8 cellular contexts compared by ENCODE assay signal in the genomic region with DNA sequence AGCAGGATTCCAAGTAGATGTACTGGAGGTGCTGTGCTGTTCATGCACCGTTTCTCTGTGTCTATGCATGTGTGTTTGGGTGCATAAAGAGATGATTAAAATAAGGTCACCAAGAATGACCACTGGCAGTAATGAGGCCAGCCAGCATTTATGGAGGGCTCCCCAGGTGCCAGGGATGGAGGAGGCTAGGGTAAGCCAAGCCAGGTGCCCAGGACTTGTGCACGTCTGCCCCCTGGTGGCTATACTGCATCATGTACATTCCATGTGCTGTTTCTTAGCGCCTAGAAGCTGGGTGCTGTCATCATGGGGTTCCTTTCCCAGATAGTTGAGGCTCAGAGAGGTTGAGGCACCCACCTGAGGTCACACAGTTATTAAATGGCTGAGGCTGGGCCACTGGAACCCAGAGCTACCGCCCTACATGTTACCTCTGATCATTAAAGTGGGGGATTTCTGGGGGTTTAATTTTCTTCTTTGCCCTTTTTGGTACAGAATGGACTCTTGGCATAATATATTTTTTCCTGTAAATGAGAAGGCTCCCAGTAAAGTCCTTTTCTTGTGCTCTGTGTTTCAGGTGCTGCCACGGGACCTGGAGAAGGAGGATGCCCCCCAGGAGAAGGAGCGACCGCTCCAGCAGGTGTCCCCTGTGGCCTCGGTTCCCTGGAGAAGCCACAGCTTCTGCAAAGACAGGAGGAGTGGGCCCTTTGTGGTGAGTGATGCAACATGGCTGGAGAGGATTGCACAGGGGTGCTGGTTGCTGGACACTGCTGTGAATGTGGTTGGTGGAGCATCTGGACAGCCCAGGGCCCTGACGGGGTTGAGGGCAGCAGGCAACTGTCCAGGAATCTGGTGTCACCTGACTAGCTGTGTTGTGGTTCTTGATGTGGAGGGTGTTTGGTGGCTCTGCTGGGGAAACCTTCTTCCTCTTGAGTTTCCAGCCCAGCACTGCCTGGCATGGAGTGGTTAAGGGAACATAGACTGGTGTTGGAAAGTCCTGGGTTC.
DNase-seq lines count a peak whose midpoint lies in the region; ATAC-seq lines count a peak whose summit lies in the region.

No MANE protein-coding gene starts in this region.

- no peaks in the 10 kb centered on the region for H3K9me3 Mint-ChIP-seq in central memory CD8-positive, alpha-beta T cell

- peaks cover 4% of the 10 kb centered on the region for H3K36me3 Mint-ChIP-seq in central memory CD8-positive, alpha-beta T cell (ENCODE audit: insufficient read depth)

- peaks cover 9% of the 10 kb centered on the region for H3K4me1 Mint-ChIP-seq in central memory CD8-positive, alpha-beta T cell

- no peak overlapping the region for H3K4me3 Mint-ChIP-seq in central memory CD8-positive, alpha-beta T cell

- DNase-seq in NCI-H82 (lab: John Stamatoyannopoulos, UW) (peak; percentile 79), NCI-H82 treated with DMSO at 0.1 percent for 48 hours (lab: John Stamatoyannopoulos, UW; ENCODE audit: unreplicated experiment) (no peak), NCI-H2081 treated with DMSO at 0.1 percent for 48 hours (lab: John Stamatoyannopoulos, UW) (peak; percentile 11), left kidney (ENCODE audit: low read depth, low spot score) (peak; percentile 77)
- peak; percentile 49 to 63 for DNase-seq in central memory CD8-positive, alpha-beta T cell (ENCODE audit: low spot score in 2 of 2)
- DNase-seq in stimulated activated CD4-positive, alpha-beta T cell treated with anti-CD3 and anti-CD28 coated beads, TNF-alpha, amount 100 ng/mL, for 1 hour (ENCODE audit: low read depth in 3 of 3, low spot score in 1 of 3) = peak; percentile 38 to 47 (median 39)

- ATAC-seq in activated CD4-positive, CD25-positive, alpha-beta regulatory T cell treated with anti-CD3 and anti-CD28 coated beads, Interleukin-2, amount 50 U/mL, for 24 hours = peak; percentile 73 to 86
- no peak for ATAC-seq in central memory CD8-positive, alpha-beta T cell (replicated peaks; ENCODE audit: extremely low read depth, poor library complexity, severe bottlenecking)
- no peak for ATAC-seq in GM19452 (IDR thresholded peaks at IDR 0.05; ENCODE audit: unreplicated experiment)

- H3K27me3 Mint-ChIP-seq in central memory CD8-positive, alpha-beta T cell = no peaks in the 10 kb centered on the region

- no peak overlapping the region for H3K27ac Mint-ChIP-seq in central memory CD8-positive, alpha-beta T cell (ENCODE audit: low read depth)

Comparison
In these comparisons a context has a peak if more than half of its experiments do, and no peak if none do; other contexts are left out.
1. ATAC-seq: peak in activated CD4-positive, CD25-positive, alpha-beta regulatory T cell treated with anti-CD3 and anti-CD28 coated beads, Interleukin-2, amount 50 U/mL, for 24 hours (2 of 2); none in central memory CD8-positive, alpha-beta T cell (single experiment) and GM19452 (single experiment).